Comparison of ENCODE assay signal across 8 cellular contexts in genomic region chr4:184746532-184746870, GRCh38. TPM values are rescaled to one million over a fixed set of nuclear protein-coding genes. Genes with fewer than 3 reads are reported as not detected.
DNase-seq lines count a peak whose midpoint lies in the region; ATAC-seq and TF ChIP-seq lines count a peak whose summit lies in the region.

No MANE protein-coding gene starts in this region.

- H3K27me3 ChIP-seq in CD8-positive, alpha-beta T cell (ENCODE audit: insufficient read depth, low read length) = no peaks in the 10 kb centered on the region
- H3K27me3 ChIP-seq in cardiac muscle cell (no peaks in the 10 kb centered on the region), prostate gland (replicated peaks; ENCODE audit: insufficient read depth) (no peaks in the 10 kb centered on the region), HAP-1 (ENCODE audit: low read depth) (no peaks in the 10 kb centered on the region)

- no peak overlapping the region for H3K4me3 ChIP-seq in CD8-positive, alpha-beta T cell (ENCODE audit: low read depth, low read length)
- H3K4me3 ChIP-seq in cardiac muscle cell (no peak overlapping the region), prostate gland (peak overlapping the region in 1 of 2 donors; percentile 2), HAP-1 (no peak overlapping the region)

- CTCF ChIA-PET in CD8-positive, alpha-beta T cell (lab: Charles Lee) = interaction anchor here (0.7 to 1.3 kb wide), 4 partner anchors 13 to 389 kb away, joined by 3 to 5 read pairs (median 3); partner anchors contain the start of gene CENPU

- no peak for TF ChIP-seq POLR2A in prostate gland (IDR thresholded peaks at IDR 0.05)

- no peak overlapping the region for H3K4me3 Mint-ChIP-seq in CD8-positive, alpha-beta T cell

- H3K36me3 ChIP-seq in CD8-positive, alpha-beta T cell (ENCODE audit: insufficient read depth, low read length) = no peaks in the 10 kb centered on the region
- no peaks in the 10 kb centered on the region for H3K36me3 ChIP-seq in cardiac muscle cell
- H3K36me3 ChIP-seq in prostate gland = no peaks in the 10 kb centered on the region
- H3K36me3 ChIP-seq in HAP-1 (replicated peaks) = no peaks in the 10 kb centered on the region

- no peak overlapping the region for H3K27ac ChIP-seq in CD8-positive, alpha-beta T cell (ENCODE audit: low read depth, low read length)
- H3K27ac ChIP-seq in cardiac muscle cell = no peak overlapping the region
- H3K27ac ChIP-seq in prostate gland = peak overlapping the region; percentile 88 to 92

- peak overlapping the region; percentile 78 for H3K27ac Mint-ChIP-seq in CD8-positive, alpha-beta T cell

- intact Hi-C loops in CD8-positive, alpha-beta T cell (cut with DNase I, micrococcal nuclease) = loop anchor here (1.0 to 5.0 kb wide), 8 partner anchors 16 to 1291 kb away; partner anchors contain the start of genes ACSL1 (in 2 of the 2), CASP3 (in 1 of the 2) and PRIMPOL (in 1 of the 2)
- intact Hi-C loops in prostate gland (cut with DNase I) = loop anchor here (5.0 to 10.0 kb wide), 2 partner anchors 81 to 348 kb away; partner anchors contain the start of gene ACSL1

- H3K9me3 Mint-ChIP-seq in CD8-positive, alpha-beta T cell = no peaks in the 10 kb centered on the region

- H3K4me1 Mint-ChIP-seq in CD8-positive, alpha-beta T cell (ENCODE audit: low read depth) = peaks cover 16% of the 10 kb centered on the region

- no peaks in the 10 kb centered on the region for H3K9me3 ChIP-seq in CD8-positive, alpha-beta T cell (ENCODE audit: low read length)
- no peaks in the 10 kb centered on the region for H3K9me3 ChIP-seq in cardiac muscle cell (ENCODE audit: low read depth)
- H3K9me3 ChIP-seq in prostate gland = no peaks in the 10 kb centered on the region
- H3K9me3 ChIP-seq in HAP-1 = no peaks in the 10 kb centered on the region

- DNase-seq in CD8-positive, alpha-beta T cell = no peak
- DNase-seq in cardiac muscle cell (ENCODE audit: low read depth in 1 of 2, low spot score in 1 of 2) (peak; percentile 58 to 96), prostate gland (ENCODE audit: low spot score) (peak; percentile 92), HAP-1 (ENCODE audit: low spot score in 2 of 2) (no peak), NCI-H146 treated with DMSO at 0.1 percent for 48 hours (lab: John Stamatoyannopoulos, UW; ENCODE audit: unreplicated experiment) (no peak)
- DNase-seq in activated CD4-positive, CD25-positive, alpha-beta regulatory T cell (lab: John Stamatoyannopoulos, UW) = no peak

- TF ChIP-seq CTCF in CD8-positive, alpha-beta T cell (IDR thresholded peaks at IDR 0.05) = no peak
- no peak for TF ChIP-seq CTCF in cardiac muscle cell (IDR thresholded peaks at IDR 0.05; ENCODE audit: low read depth, low read length)
- no peak for TF ChIP-seq CTCF in prostate gland (IDR thresholded peaks at IDR 0.05)

- 3% methylated on average over 2 of the region's 2 CpGs for WGBS in prostate gland

- in situ Hi-C loops in HAP-1 (cut with MboI; ENCODE audit: low sequenced_read_pairs) = loop anchor here (10.0 kb wide), 1 partner anchor 238 kb away; no protein-coding TSS in a partner anchor

- H3K36me3 Mint-ChIP-seq in CD8-positive, alpha-beta T cell = no peaks in the 10 kb centered on the region

- peak; percentile 28 for ATAC-seq in CD8-positive, alpha-beta T cell
- peak; percentile 91 for ATAC-seq in SK-N-SH treated with all-trans-retinoic acid at 6 μM for 48 hours
- no peak for ATAC-seq in GM18519 (IDR thresholded peaks at IDR 0.05; ENCODE audit: low FRiP score, unreplicated experiment)

- POLR2A ChIA-PET in CD8-positive, alpha-beta T cell (lab: Charles Lee) = interaction anchor here (1.1 to 1.2 kb wide), 2 partner anchors 12 to 85 kb away, joined by 3 to 4 read pairs; partner anchors contain the start of gene CENPU

- H3K27me3 Mint-ChIP-seq in CD8-positive, alpha-beta T cell (ENCODE audit: low read depth) = peaks cover 3% of the 10 kb centered on the region

- peaks cover 8% of the 10 kb centered on the region for H3K4me1 ChIP-seq in CD8-positive, alpha-beta T cell (ENCODE audit: insufficient read depth, low read length)
- peaks cover 29% of the 10 kb centered on the region for H3K4me1 ChIP-seq in cardiac muscle cell (ENCODE audit: low read depth)
- peaks cover 24% of the 10 kb centered on the region for H3K4me1 ChIP-seq in prostate gland (replicated peaks)
- H3K4me1 ChIP-seq in HAP-1 = no peaks in the 10 kb centered on the region

TF ChIP-seq in SK-N-SH treated with all-trans-retinoic acid at 6 μM for 48 hours, 23 proteins besides CTCF, POLR2A, EP300 and RAD21:
- TF ChIP-seq ZNF565 (CRISPR knock-in tag; conservative IDR thresholded peaks at IDR 0.05; ENCODE audit: low read depth) (no peak), ZFP3 (CRISPR knock-in tag; IDR thresholded peaks at IDR 0.05) (no peak), ZNF8 (CRISPR knock-in tag; IDR thresholded peaks at IDR 0.05) (no peak), PATZ1 (CRISPR knock-in tag; IDR thresholded peaks at IDR 0.05; ENCODE audit: borderline replicate concordance) (no peak), TCF4 (CRISPR knock-in tag; IDR thresholded peaks at IDR 0.05; ENCODE audit: borderline replicate concordance) (no peak; the same call in 1 of the 2 replicates), ESRRG (CRISPR knock-in tag; IDR thresholded peaks at IDR 0.05) (0 out of 2 replicates have a peak, but pooled peaks have one; percentile 61), ZFP30 (CRISPR knock-in tag; IDR thresholded peaks at IDR 0.05) (no peak), SNAI2 (CRISPR knock-in tag; IDR thresholded peaks at IDR 0.05) (peak; percentile 17; the same call in 1 of the 2 replicates), ZNF70 (CRISPR knock-in tag; IDR thresholded peaks at IDR 0.05) (no peak), BACH2 (CRISPR knock-in tag; IDR thresholded peaks at IDR 0.05; ENCODE audit: borderline replicate concordance) (no peak)
TF ChIP-seq in SK-N-SH treated with all-trans-retinoic acid at 6 μM for 48 hours: peak in this region for 2.

RNA-seq across cellular contexts. Expression of gene CENPU, which starts 12.6 kb away (rescaled TPM):
- 1 to 10 TPM; 3.4 TPM for total RNA-seq in CD8-positive, alpha-beta T cell
- total RNA-seq in cardiac muscle cell = 8.7 TPM in 2 replicates
- polyA plus RNA-seq in cardiac muscle cell = 9.9 and 16.5 TPM in 2 replicates
- total RNA-seq in prostate gland = 10 to 100 TPM in 1 of 2 donors, 1 to 10 TPM in 1; 2.6 to 15.5 TPM

Comparison
In these comparisons a context has a peak if more than half of its experiments do, and no peak if none do; other contexts are left out.
1. DNase-seq: peak in cardiac muscle cell (2 of 2) and prostate gland (single experiment); none in CD8-positive, alpha-beta T cell (0 of 7), HAP-1 (0 of 2), NCI-H146 treated with DMSO at 0.1 percent for 48 hours (single experiment) and activated CD4-positive, CD25-positive, alpha-beta regulatory T cell (0 of 4).
2. H3K27ac ChIP-seq: peak in prostate gland (2 of 2); none in CD8-positive, alpha-beta T cell (single experiment) and cardiac muscle cell (single experiment).